Comparison of ENCODE assay signal across 8 cellular contexts in genomic region chr1:244865028-244865371, GRCh38. TPM values are rescaled to one million over a fixed set of nuclear protein-coding genes. Genes with fewer than 3 reads are reported as not detected.
DNase-seq lines count a peak whose midpoint lies in the region; ATAC-seq and TF ChIP-seq lines count a peak whose summit lies in the region.

No MANE protein-coding gene starts in this region.

- peak overlapping the region; percentile 100 for H3K27ac ChIP-seq in BLaER1
- H3K27ac ChIP-seq in HUES64 (ENCODE audit: low read depth, low read length), result peak overlapping the region; percentile 100
- peak overlapping the region; percentile 97 for H3K27ac ChIP-seq in epithelial cell of prostate
- H3K27ac ChIP-seq in neural cell (ENCODE audit: low read length), result peak overlapping the region; percentile 100

- H2AFZ ChIP-seq in neural cell (ENCODE audit: low read depth, low read length), result peak overlapping the region; percentile 70

- no peaks in the 10 kb centered on the region for H3K27me3 ChIP-seq in BLaER1
- H3K27me3 ChIP-seq in HUES64 (ENCODE audit: insufficient read depth, low read length), result no peaks in the 10 kb centered on the region
- no peaks in the 10 kb centered on the region for H3K27me3 ChIP-seq in neural cell (ENCODE audit: insufficient read depth, low read depth, low read length)

- ATAC-seq in HG02798 (IDR thresholded peaks at IDR 0.05; ENCODE audit: poor library complexity, unreplicated experiment) (no peak), GM21717 (IDR thresholded peaks at IDR 0.05; ENCODE audit: unreplicated experiment) (no peak)

- H4K20me1 ChIP-seq in BLaER1, result peaks cover 29% of the 10 kb centered on the region
- peaks cover 28% of the 10 kb centered on the region for H4K20me1 ChIP-seq in neural cell (ENCODE audit: insufficient read depth)

- H3K4me2 ChIP-seq in BLaER1 (peak overlapping the region; percentile 90), neural cell (ENCODE audit: low read length) (peak overlapping the region; percentile 97)

- H3K79me2 ChIP-seq in neural cell (replicated peaks; ENCODE audit: insufficient read depth, low read length), result peaks cover 37% of the 10 kb centered on the region

- H3K36me3 ChIP-seq in BLaER1 (peaks cover 19% of the 10 kb centered on the region), HUES64 (ENCODE audit: insufficient read depth, low read length) (peaks cover 28% of the 10 kb centered on the region), neural cell (ENCODE audit: insufficient read depth, low read length) (no peaks in the 10 kb centered on the region)

- no peak for TF ChIP-seq RAD21 in neural cell (conservative IDR thresholded peaks at IDR 0.05)

- H3K4me3 ChIP-seq in BLaER1 (peak overlapping the region; percentile 94), HUES64 (ENCODE audit: low read length) (peak overlapping the region; percentile 97), neural cell (ENCODE audit: low read length) (peak overlapping the region; percentile 97)

- H3K9me2 ChIP-seq in neural cell (ENCODE audit: insufficient read depth, low read length), result no peaks in the 10 kb centered on the region

- no peak for TF ChIP-seq EP300 in neural cell (conservative IDR thresholded peaks at IDR 0.05; ENCODE audit: poor library complexity, severe bottlenecking)

- TF ChIP-seq CTCF in neural cell (IDR thresholded peaks at IDR 0.05; ENCODE audit: poor library complexity, severe bottlenecking) (no peak), GM10266 (IDR thresholded peaks at IDR 0.05; ENCODE audit: control insufficient read depth, insufficient read depth, low read depth, missing control alignments) (no peak)

- H3K9me3 ChIP-seq in BLaER1, result no peaks in the 10 kb centered on the region
- H3K9me3 ChIP-seq in HUES64 (ENCODE audit: insufficient read depth, low read depth, low read length), result no peaks in the 10 kb centered on the region
- H3K9me3 ChIP-seq in neural cell (ENCODE audit: low read length), result no peaks in the 10 kb centered on the region

- H3F3A ChIP-seq in neural cell (ENCODE audit: insufficient read depth, low read length, poor library complexity, severe bottlenecking), result peaks cover 10% of the 10 kb centered on the region

- DNase-seq in activated CD4-positive, alpha-beta T cell treated with anti-CD3 and anti-CD28 coated beads for 48 hours, result peak; percentile 58
- DNase-seq in epithelial cell of prostate (ENCODE audit: low read depth, low spot score) (no peak), GM10266 (ENCODE audit: extremely low spot score) (no peak)

- WGBS in HUES64, result 11% methylated on average over 9 of the region's 9 CpGs

- H3K4me1 ChIP-seq in BLaER1 (peaks cover 44% of the 10 kb centered on the region), HUES64 (ENCODE audit: insufficient read depth, low read length) (peaks cover 32% of the 10 kb centered on the region)

- H3K9ac ChIP-seq in BLaER1 (peak overlapping the region; percentile 100), HUES64 (ENCODE audit: low read depth, low read length) (peak overlapping the region; percentile 91), neural cell (ENCODE audit: low read length) (peak overlapping the region; percentile 89)

TF ChIP-seq in neural cell, 6 proteins besides CTCF, POLR2A, EP300 and RAD21:
- TF ChIP-seq TAF1 (IDR thresholded peaks at IDR 0.05; ENCODE audit: low read depth) (no peak), MXI1 (conservative IDR thresholded peaks at IDR 0.05; ENCODE audit: poor library complexity, severe bottlenecking) (no peak), EZH2 (IDR thresholded peaks at IDR 0.05; ENCODE audit: borderline replicate concordance, insufficient read depth, low read length, poor library complexity, severe bottlenecking) (no peak), REST (IDR thresholded peaks at IDR 0.05; ENCODE audit: borderline replicate concordance) (no peak), POLR2AphosphoS5 (IDR thresholded peaks at IDR 0.05) (no peak), SMC3 (conservative IDR thresholded peaks at IDR 0.05; ENCODE audit: poor library complexity) (no peak)

RNA-seq across cellular contexts. Expression of gene HNRNPU, which starts 0.7 kb away (rescaled TPM):
- polyA plus RNA-seq in HUES64 (2013, experiment 1 of 2), result 474 TPM
- 461 TPM for polyA plus RNA-seq in HUES64 (2013, experiment 2 of 2)
- 303 and 346 TPM in 2 replicates for polyA plus RNA-seq in neural cell
- polyA minus RNA-seq in neural cell, result 555 and 641 TPM in 2 replicates

RNA-seq across cellular contexts. Expression of gene COX20, which starts 29.5 kb away (rescaled TPM):
- polyA plus RNA-seq in HUES64 (2013, experiment 1 of 2), result 27.5 TPM
- 27.3 TPM for polyA plus RNA-seq in HUES64 (2013, experiment 2 of 2)
- 110 and 169 TPM in 2 replicates for polyA plus RNA-seq in neural cell
- 69.4 and 86.9 TPM in 2 replicates for polyA minus RNA-seq in neural cell
